ENCODE assay signal across 25 cellular contexts in the genomic region with DNA sequence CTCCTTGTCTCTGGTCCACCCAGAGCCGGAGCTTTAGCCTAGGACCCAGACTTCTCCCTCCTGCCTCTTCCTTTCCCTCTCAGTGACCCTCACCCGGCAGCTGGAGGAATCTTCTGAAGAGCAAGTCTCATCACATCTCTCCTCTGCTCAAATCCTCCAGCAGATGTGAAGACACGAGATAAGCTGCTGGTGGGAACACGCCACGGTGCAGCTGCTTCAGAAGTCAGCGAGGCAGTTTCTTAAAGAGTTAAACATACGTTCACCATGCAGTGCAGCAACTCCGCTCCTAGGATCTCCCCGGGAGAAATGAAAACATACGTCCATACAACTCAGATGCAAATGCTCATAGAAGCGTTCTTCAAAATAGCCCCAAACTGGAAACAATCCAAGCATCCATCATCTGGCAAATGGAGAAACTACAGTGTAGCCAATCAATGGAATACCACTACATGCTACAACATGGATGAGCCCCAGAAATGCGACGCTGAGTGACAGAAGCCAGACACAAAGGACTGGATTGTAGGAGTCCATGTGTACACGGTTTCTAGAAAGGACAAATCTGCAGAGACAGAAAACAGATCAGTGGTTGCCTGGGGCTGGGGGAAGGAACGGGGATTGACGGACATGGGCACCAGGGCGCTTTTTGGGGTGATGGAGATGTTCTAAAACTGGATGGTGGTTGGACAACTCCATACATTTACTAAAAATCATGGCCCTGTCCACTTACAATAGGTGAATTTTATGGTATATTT.
DNase-seq lines count a peak whose midpoint lies in the region; ATAC-seq and TF ChIP-seq lines count a peak whose summit lies in the region.
"Had no signal": no experiment of that assay in that cellular context is flagged by ENCODE, and none has a peak within 500 bp of the region (broad histone marks: within the 10 kb centered on the region; RNA-seq: fewer than 3 reads in every experiment).

No MANE protein-coding gene starts in this region.

- no peaks in the 10 kb centered on the region for H3K36me3 Mint-ChIP-seq in osteocyte (ENCODE audit: unreplicated experiment)
- H3K36me3 Mint-ChIP-seq in immature natural killer cell = no peaks in the 10 kb centered on the region

- no peaks in the 10 kb centered on the region for H3K36me3 ChIP-seq in BLaER1
- H3K36me3 ChIP-seq in KOPT-K1 (ENCODE audit: insufficient read depth, low read length) = no peaks in the 10 kb centered on the region; the same call in 1 of the 2 replicates
- H3K36me3 ChIP-seq in WERI-Rb-1 = no peaks in the 10 kb centered on the region
- H3K36me3 ChIP-seq: BE2C had no signal

- H3K27me3 ChIP-seq in BLaER1 (no peaks in the 10 kb centered on the region), WERI-Rb-1 (ENCODE audit: insufficient read depth, low read depth, severe bottlenecking) (no peaks in the 10 kb centered on the region)
- H3K27me3 ChIP-seq: BE2C had no signal

- DNase-seq in left lobe of liver (ENCODE audit: low spot score) (peak; percentile 30), osteocyte (ENCODE audit: extremely low spot score, unreplicated experiment) (peak; percentile 60), DMS153 (lab: John Stamatoyannopoulos, UW) (no peak), immature natural killer cell (no peak), WERI-Rb-1 (no peak)
- DNase-seq: BE2C, COR-L47, HCEC 1CT, KBM-7, NCI-H1092, NCI-H146, NCI-H2029, NCI-H2227 treated with DMSO at 0.1 percent for 48 hours, NCI-H510A treated with DMSO at 0.1 percent for 48 hours, NCI-H748 treated with DMSO at 0.1 percent for 48 hours, PC-9, RPMI8226, SHP77 had no signal

- H3K9me3 Mint-ChIP-seq in osteocyte (ENCODE audit: unreplicated experiment) (no peaks in the 10 kb centered on the region), immature natural killer cell (no peaks in the 10 kb centered on the region)
- H3K9me3 Mint-ChIP-seq: CD4-positive, alpha-beta T cell; GM23338 had no signal

- H3K27me3 Mint-ChIP-seq in osteocyte (ENCODE audit: unreplicated experiment) = no peaks in the 10 kb centered on the region
- peaks cover 0 to 3% (median 0%) of the 10 kb centered on the region in 3 donors for H3K27me3 Mint-ChIP-seq in immature natural killer cell (ENCODE audit: low read depth in 3 of 3)

- H3K4me1 ChIP-seq in BLaER1 = peaks cover 100% of the 10 kb centered on the region

- H3K9me3 ChIP-seq in BLaER1 = no peaks in the 10 kb centered on the region
- H3K9me3 ChIP-seq in KOPT-K1 (ENCODE audit: insufficient read depth, low read length, poor library complexity, severe bottlenecking) = no peaks in the 10 kb centered on the region
- no peaks in the 10 kb centered on the region for H3K9me3 ChIP-seq in WERI-Rb-1 (ENCODE audit: severe bottlenecking)
- H3K9me3 ChIP-seq: BE2C had no signal

- no peak overlapping the region for H3K4me3 ChIP-seq in BLaER1
- H3K4me3 ChIP-seq in WERI-Rb-1 (ENCODE audit: low read depth, low read length) = no peak overlapping the region
- H3K4me3 ChIP-seq: GM23338, PC-9, SK-N-MC had no signal

- H3K27ac ChIP-seq in BLaER1 (peak overlapping the region; percentile 45), KOPT-K1 (ENCODE audit: low read depth, low read length, poor library complexity, severe bottlenecking) (peak overlapping the region; percentile 56), WERI-Rb-1 (no peak overlapping the region)
- H3K27ac ChIP-seq: HL-60, PC-9, SK-N-MC had no signal

- peak overlapping the region; percentile 89 for H3K4me2 ChIP-seq in BLaER1
- H3K4me2 ChIP-seq: GM23338, PC-9 had no signal

- peak overlapping the region; percentile 50; the same call in 1 of the 2 replicates for H3K9ac ChIP-seq in BLaER1

- TF ChIP-seq CTCF in osteocyte (IDR thresholded peaks at IDR 0.05) = no peak
- TF ChIP-seq CTCF in WERI-Rb-1 (IDR thresholded peaks at IDR 0.05; ENCODE audit: low read depth, low read length) = no peak

- no peaks in the 10 kb centered on the region for H4K20me1 ChIP-seq in BLaER1

- H3K27ac Mint-ChIP-seq in osteocyte (ENCODE audit: unreplicated experiment) (no peak overlapping the region), immature natural killer cell (no peak overlapping the region)
- H3K27ac Mint-ChIP-seq: CD4-positive, alpha-beta T cell; GM23338 had no signal

- H3K4me3 Mint-ChIP-seq in osteocyte (ENCODE audit: unreplicated experiment) (no peak overlapping the region), immature natural killer cell (no peak overlapping the region)
- H3K4me3 Mint-ChIP-seq: CD4-positive, alpha-beta T cell; GM23338 had no signal

- H3K4me1 Mint-ChIP-seq in osteocyte (ENCODE audit: unreplicated experiment) (no peaks in the 10 kb centered on the region), immature natural killer cell (no peaks in the 10 kb centered on the region)

- ATAC-seq in left lobe of liver = no peak
- ATAC-seq: GM23338, HepG2 had no signal

Comparison
In these comparisons a context has a peak if more than half of its experiments do, and no peak if none do; other contexts are left out.
1. DNase-seq: peak in left lobe of liver (single experiment) and osteocyte (single experiment); none in DMS153 (single experiment), immature natural killer cell (0 of 3) and WERI-Rb-1 (single experiment).